ENCODE assay signal across 21 cellular contexts in the genomic region with DNA sequence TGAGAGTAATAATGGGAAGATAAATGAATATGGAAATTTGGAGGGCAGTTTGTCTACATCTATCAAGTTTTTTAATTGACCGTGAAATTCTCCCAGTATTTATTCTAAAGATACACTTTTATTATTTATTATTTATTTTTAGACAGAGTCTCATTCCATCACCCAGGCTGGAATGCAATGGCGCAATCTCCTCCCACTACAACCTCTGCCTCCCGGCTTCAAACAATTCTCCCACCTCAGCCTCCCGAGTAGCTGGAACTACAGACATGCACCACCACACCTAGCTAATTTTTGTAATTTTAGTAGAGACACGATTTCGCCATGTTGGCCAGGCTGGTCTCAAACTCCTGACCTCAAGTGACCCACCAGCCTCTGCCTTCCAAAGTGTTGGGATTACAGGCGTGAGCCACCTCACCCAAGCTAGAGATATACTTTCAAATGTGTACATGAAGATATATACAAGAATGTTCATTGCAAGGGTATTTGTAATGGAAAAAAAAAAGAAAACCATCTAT.
"Had no signal": no experiment of that assay in that cellular context is flagged by ENCODE, and none has a peak within 500 bp of the region (broad histone marks: within the 10 kb centered on the region; RNA-seq: fewer than 3 reads in every experiment).

No MANE protein-coding gene starts in this region.

- DNase-seq: dermis blood vessel endothelial cell; effector memory CD4-positive, alpha-beta T cell; foreskin melanocyte; glutamatergic neuron; heart right ventricle; hippocampal formation; immature natural killer cell; left ventricle myocardium superior; lower lobe of right lung; naive thymus-derived CD8-positive, alpha-beta T cell; nephron progenitor cell; nucleus accumbens; posterior cingulate gyrus; psoas muscle; right cardiac atrium; sigmoid colon; spleen; stimulated activated CD4-positive, alpha-beta T cell treated with anti-CD3 and anti-CD28 coated beads, Interleukin-4, amount 100 ng/mL, for 4 hours; stimulated activated naive CD8-positive, alpha-beta T cell treated with anti-CD3 and anti-CD28 coated beads, Interleukin-15, Interleukin-2, amounts not matched to agents 100 U/mL and 50 U/mL, for 24 hours; upper lobe of right lung; uterus had no signal
